In the genomic region with DNA sequence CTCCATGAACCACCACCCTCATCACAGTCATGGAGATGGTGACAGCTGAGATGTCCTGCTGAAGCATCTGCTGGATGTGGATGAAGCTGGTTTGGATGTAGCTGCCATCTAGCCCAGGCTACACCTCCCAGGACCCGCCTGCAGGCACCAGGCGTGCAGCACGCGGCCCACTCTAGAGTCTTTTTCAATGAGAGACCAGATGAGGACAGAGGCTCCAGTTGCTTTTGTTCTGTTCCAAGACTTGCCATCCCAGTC, we compare ENCODE assay signal across 9 cellular contexts.
DNase-seq lines count a peak whose midpoint lies in the region; ATAC-seq, FAIRE-seq and TF ChIP-seq lines count a peak whose summit lies in the region.
"Had no signal": no experiment of that assay in that cellular context is flagged by ENCODE, and none has a peak within 500 bp of the region (broad histone marks: within the 10 kb centered on the region; RNA-seq: fewer than 3 reads in every experiment).

No MANE protein-coding gene starts in this region.

- H3K4me3 ChIP-seq in GM12878 = 0 out of 2 replicates have a peak overlapping the region, but pooled peaks have one; percentile 35
- no peak overlapping the region for H3K4me3 ChIP-seq in effector memory CD4-positive, alpha-beta T cell (ENCODE audit: insufficient read depth, low read depth, low read length, poor library complexity, severe bottlenecking)

- H3K36me3 Mint-ChIP-seq in stimulated activated naive CD8-positive, alpha-beta T cell treated with anti-CD3 and anti-CD28 coated beads, Interleukin-15, Interleukin-2, amounts not matched to agents 100 ng/mL and 50 ng/mL, for 24 hours (ENCODE audit: low read depth) = peaks cover 33% of the 10 kb centered on the region
- no peaks in the 10 kb centered on the region for H3K36me3 Mint-ChIP-seq in mesothelial cell of epicardium

- no peak for ATAC-seq in stimulated activated naive CD8-positive, alpha-beta T cell treated with anti-CD3 and anti-CD28 coated beads, Interleukin-15, Interleukin-2, amounts not matched to agents 100 U/mL and 50 U/mL, for 24 hours
- ATAC-seq in GM12878 (no peak), HG02763 (IDR thresholded peaks at IDR 0.05; ENCODE audit: unreplicated experiment) (no peak), HG02571 (IDR thresholded peaks at IDR 0.05; ENCODE audit: unreplicated experiment) (no peak)

- no peaks in the 10 kb centered on the region for H3K27me3 Mint-ChIP-seq in stimulated activated naive CD8-positive, alpha-beta T cell treated with anti-CD3 and anti-CD28 coated beads, Interleukin-15, Interleukin-2, amounts not matched to agents 100 ng/mL and 50 ng/mL, for 24 hours
- no peaks in the 10 kb centered on the region for H3K27me3 Mint-ChIP-seq in mesothelial cell of epicardium (ENCODE audit: low read depth)

- H3K4me1 Mint-ChIP-seq in stimulated activated naive CD8-positive, alpha-beta T cell treated with anti-CD3 and anti-CD28 coated beads, Interleukin-15, Interleukin-2, amounts not matched to agents 100 ng/mL and 50 ng/mL, for 24 hours (ENCODE audit: low read depth) = peaks cover 97% of the 10 kb centered on the region
- H3K4me1 Mint-ChIP-seq in mesothelial cell of epicardium = peaks cover 53% of the 10 kb centered on the region

- H3K4me2 ChIP-seq in GM12878 (ENCODE audit: control insufficient read depth, insufficient read depth) = peak overlapping the region; percentile 74

- FAIRE-seq in GM12878 (lab: Jason Lieb, UNC) = no peak

- peaks cover 67% of the 10 kb centered on the region for H3K4me1 ChIP-seq in GM12878 (ENCODE audit: control insufficient read depth, insufficient read depth, low read length)
- peaks cover 88% of the 10 kb centered on the region for H3K4me1 ChIP-seq in effector memory CD4-positive, alpha-beta T cell (ENCODE audit: control insufficient read depth, insufficient read depth, low read length, poor library complexity, severe bottlenecking)

- no peaks in the 10 kb centered on the region for H3K9me3 ChIP-seq in GM12878 (replicated peaks; ENCODE audit: control insufficient read depth, insufficient read depth, low read length)
- H3K9me3 ChIP-seq in effector memory CD4-positive, alpha-beta T cell (ENCODE audit: control insufficient read depth, low read length) = no peaks in the 10 kb centered on the region

- H3K9ac ChIP-seq in GM12878 (ENCODE audit: control insufficient read depth, insufficient read depth, low read length) = no peak overlapping the region; the same call in 1 of the 2 replicates

- TF ChIP-seq RAD21 in GM12878 (IDR thresholded peaks at IDR 0.05; ENCODE audit: insufficient read depth, low read depth, low read length) = no peak

- peak overlapping the region; percentile 76 for H3K27ac ChIP-seq in GM12878 (ENCODE audit: control insufficient read depth, insufficient read depth)
- H3K27ac ChIP-seq in effector memory CD4-positive, alpha-beta T cell (ENCODE audit: insufficient read depth, low read length, poor library complexity, severe bottlenecking) = no peak overlapping the region

- H3K36me3 ChIP-seq in GM12878 (ENCODE audit: control insufficient read depth in 2 of 2, insufficient read depth in 2 of 2, low read length in 1 of 2) = peaks cover 10 to 24% of the 10 kb centered on the region in 2 experiments
- peaks cover 4% of the 10 kb centered on the region for H3K36me3 ChIP-seq in effector memory CD4-positive, alpha-beta T cell (ENCODE audit: control insufficient read depth, insufficient read depth, low read length)

- no peaks in the 10 kb centered on the region for H3K9me3 Mint-ChIP-seq in stimulated activated naive CD8-positive, alpha-beta T cell treated with anti-CD3 and anti-CD28 coated beads, Interleukin-15, Interleukin-2, amounts not matched to agents 100 ng/mL and 50 ng/mL, for 24 hours
- H3K9me3 Mint-ChIP-seq in mesothelial cell of epicardium = no peaks in the 10 kb centered on the region

- CTCF ChIA-PET in GM12878 (lab: Yijun Ruan, JAX) = no interaction called here

- peaks cover 96% of the 10 kb centered on the region for H3K79me2 ChIP-seq in GM12878 (ENCODE audit: control insufficient read depth, insufficient read depth, low read length)

- intact Hi-C loops in GM12878 (cut with micrococcal nuclease; ENCODE audit: unreplicated experiment) = no loop called here

- SMC1A ChIA-PET in GM12878 (lab: Charles Lee; ENCODE audit: uncharacterized antibody, unreplicated experiment) = no interaction called here

- RAD21 ChIA-PET in GM12878 (lab: Charles Lee; ENCODE audit: unreplicated experiment) = no interaction called here

- no peak for TF ChIP-seq EP300 in GM12878 (IDR thresholded peaks at IDR 0.05; ENCODE audit: borderline replicate concordance in 1 of 2, control insufficient read depth in 1 of 2, low read depth in 2 of 2, low read length in 2 of 2)

- H4K20me1 ChIP-seq in GM12878 (ENCODE audit: control insufficient read depth, insufficient read depth) = peaks cover 18% of the 10 kb centered on the region

- no peak for TF ChIP-seq POLR2A in GM12878 (IDR thresholded peaks at IDR 0.05; ENCODE audit: low read depth, low read length)

- TF ChIP-seq CTCF in GM12878 (IDR thresholded peaks at IDR 0.05 in 2 of 3, conservative IDR thresholded peaks at IDR 0.05 in 1 of 3; ENCODE audit: control insufficient read depth in 2 of 3, extremely low read depth in 1 of 3, insufficient read depth in 1 of 3, low read depth in 3 of 3, low read length in 3 of 3) (no peak), mesothelial cell of epicardium (IDR thresholded peaks at IDR 0.05; ENCODE audit: unreplicated experiment) (no peak)

- DNase-seq in stimulated activated naive CD8-positive, alpha-beta T cell treated with anti-CD3 and anti-CD28 coated beads, Interleukin-15, Interleukin-2, amounts not matched to agents 100 U/mL and 50 U/mL, for 24 hours = no peak
- DNase-seq in GM12878 (ENCODE audit: low read depth, low spot score) (no peak), mesothelial cell of epicardium (ENCODE audit: low spot score in 2 of 2, unreplicated experiment in 2 of 2) (no peak), NCI-H446 (lab: John Stamatoyannopoulos, UW) (no peak)
- DNase-seq in effector memory CD4-positive, alpha-beta T cell = no peak
- DNase-seq: DND-41 had no signal

- in situ Hi-C loops in GM12878 (cut with MboI) = no loop called here

- 100% methylated on average over 4 of the region's 4 CpGs for WGBS in GM12878 (ENCODE audit: insufficient coverage, insufficient replicate concordance, low lambda C conversion rate, missing lambda C conversion rate)

- no peaks in the 10 kb centered on the region for H3K27me3 ChIP-seq in GM12878 (replicated peaks in 1 of 2; ENCODE audit: control insufficient read depth in 2 of 2, insufficient read depth in 2 of 2, low read length in 1 of 2)
- H3K27me3 ChIP-seq in effector memory CD4-positive, alpha-beta T cell (replicated peaks; ENCODE audit: control insufficient read depth, insufficient read depth, low read length, poor library complexity, severe bottlenecking) = no peaks in the 10 kb centered on the region

- H3K4me3 Mint-ChIP-seq in stimulated activated naive CD8-positive, alpha-beta T cell treated with anti-CD3 and anti-CD28 coated beads, Interleukin-15, Interleukin-2, amounts not matched to agents 100 ng/mL and 50 ng/mL, for 24 hours = peak overlapping the region; percentile 56
- no peak overlapping the region for H3K4me3 Mint-ChIP-seq in mesothelial cell of epicardium

- no TSS peak for BruUV-seq in GM12878 (replicated peaks; lab: Mats Ljungman, UMichigan)

- no peak overlapping the region for H2AFZ ChIP-seq in GM12878 (ENCODE audit: control insufficient read depth, low read depth, low read length)

- POLR2A ChIA-PET in GM12878 (lab: Charles Lee) = no interaction called here

- H3K27ac Mint-ChIP-seq in stimulated activated naive CD8-positive, alpha-beta T cell treated with anti-CD3 and anti-CD28 coated beads, Interleukin-15, Interleukin-2, amounts not matched to agents 100 ng/mL and 50 ng/mL, for 24 hours = peak overlapping the region; percentile 89
- H3K27ac Mint-ChIP-seq in mesothelial cell of epicardium = peak overlapping the region; percentile 76

TF ChIP-seq in GM12878, 131 proteins besides CTCF, POLR2A, EP300 and RAD21:
- TF ChIP-seq EZH2 (IDR thresholded peaks at IDR 0.05; ENCODE audit: borderline replicate concordance, control insufficient read depth, low read depth, low read length) (no peak), ZNF384 (IDR thresholded peaks at IDR 0.05; ENCODE audit: borderline replicate concordance, low read depth, low read length) (no peak), HDGF (IDR thresholded peaks at IDR 0.05) (no peak), BMI1 (IDR thresholded peaks at IDR 0.05; ENCODE audit: borderline replicate concordance) (no peak), CHD2 (IDR thresholded peaks at IDR 0.05; ENCODE audit: borderline replicate concordance, low read depth, low read length) (no peak), RFX5 (IDR thresholded peaks at IDR 0.05; ENCODE audit: low read depth, low read length) (no peak)
